ENCODE assay signal across 8 cellular contexts in the genomic region with DNA sequence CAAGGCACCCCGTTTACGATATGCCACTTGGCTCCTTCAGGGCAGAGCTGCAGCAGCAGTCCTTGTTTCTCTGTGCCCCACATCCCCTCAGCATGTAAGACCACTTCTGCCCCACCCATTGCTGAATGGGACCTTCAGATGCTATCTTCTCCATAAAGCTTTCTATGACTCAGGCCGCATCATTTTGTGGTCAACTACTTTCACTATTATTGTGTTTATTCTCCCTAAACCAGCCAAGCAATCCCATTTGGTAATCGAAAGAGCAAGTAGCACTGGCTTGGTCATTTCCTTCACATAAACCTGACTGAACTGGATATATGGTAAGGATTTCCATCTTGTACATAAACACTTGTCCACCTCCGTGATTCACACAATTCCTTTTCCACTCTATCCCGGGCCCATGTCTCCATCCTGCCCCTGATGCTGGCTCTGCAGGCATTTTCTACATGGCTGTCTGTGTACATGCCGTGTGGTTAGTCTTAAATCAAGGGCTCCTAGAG. TPM values are rescaled to one million over a fixed set of nuclear protein-coding genes. Genes with fewer than 3 reads are reported as not detected.
A peak's percentile ranks its signal among the peaks of the same experiment; 100 is the strongest.
DNase-seq lines count a peak whose midpoint lies in the region; ATAC-seq and TF ChIP-seq lines count a peak whose summit lies in the region.

No MANE protein-coding gene starts in this region.

- ATAC-seq in GM21360 (IDR thresholded peaks at IDR 0.05; ENCODE audit: unreplicated experiment), result peak; percentile 67
- no peak for ATAC-seq in left lobe of liver

- in situ Hi-C loops in transverse colon (cut with MboI; ENCODE audit: low pct_ligation_motif_present in 1 of 4, low pct_unique_long_range_greater_than_20kb in 1 of 4, low sequenced_read_pairs in 3 of 4), result no loop called here

- no peaks in the 10 kb centered on the region for H4K20me1 ChIP-seq in BLaER1 treated with 17β-estradiol and CSF1 and Interleukin-3, amounts not matched to agents 10 nM and 100 nM

- H3K4me1 ChIP-seq in BLaER1 treated with 17β-estradiol and CSF1 and Interleukin-3, amounts not matched to agents 10 nM and 100 nM, result peaks cover 68 to 97% (median 91%) of the 10 kb centered on the region in 10 experiments
- H3K4me1 ChIP-seq in transverse colon (peaks cover 8 to 48% (median 31%) of the 10 kb centered on the region in 4 donors), tibial nerve (peaks cover 0 to 14% (median 10%) of the 10 kb centered on the region in 4 donors)

- peak; percentile 57 for DNase-seq in HT-29 (ENCODE audit: low spot score)
- DNase-seq in amniotic stem cell (lab: John Stamatoyannopoulos, UW), result peak; percentile 23
- DNase-seq in transverse colon, result no peak
- no peak for DNase-seq in tibial nerve (ENCODE audit: low spot score in 2 of 2)
- no peak for DNase-seq in left lobe of liver (ENCODE audit: low spot score)
- DNase-seq in ecto neural progenitor cell (ENCODE audit: low spot score), result no peak

- H3K36me3 ChIP-seq in BLaER1 treated with 17β-estradiol and CSF1 and Interleukin-3, amounts not matched to agents 10 nM and 100 nM, result no peaks in the 10 kb centered on the region
- H3K36me3 ChIP-seq in transverse colon, result no peaks in the 10 kb centered on the region
- H3K36me3 ChIP-seq in tibial nerve, result no peaks in the 10 kb centered on the region

- H3K4me2 ChIP-seq in BLaER1 treated with 17β-estradiol and CSF1 and Interleukin-3, amounts not matched to agents 10 nM and 100 nM, result peak overlapping the region; percentile 82 to 94 (median 89)

- peak overlapping the region in 10 of 11 experiments; percentile 16 to 75 (median 67); a peak in 18 of 22 replicates for H3K27ac ChIP-seq in BLaER1 treated with 17β-estradiol and CSF1 and Interleukin-3, amounts not matched to agents 10 nM and 100 nM
- H3K27ac ChIP-seq in transverse colon, result peak overlapping the region; percentile 21 to 66 (median 65)
- no peak overlapping the region for H3K27ac ChIP-seq in tibial nerve

- TF ChIP-seq EP300 in transverse colon (IDR thresholded peaks at IDR 0.05; ENCODE audit: low read depth) (no peak), tibial nerve (IDR thresholded peaks at IDR 0.05) (no peak)

- peaks cover 0 to 13% (median 0%) of the 10 kb centered on the region in 11 experiments; a peak in 1 of 22 replicates for H3K9me3 ChIP-seq in BLaER1 treated with 17β-estradiol and CSF1 and Interleukin-3, amounts not matched to agents 10 nM and 100 nM (replicated peaks in 1 of 11)
- H3K9me3 ChIP-seq in transverse colon (no peaks in the 10 kb centered on the region), tibial nerve (no peaks in the 10 kb centered on the region)

- H3K4me3 ChIP-seq in BLaER1 treated with 17β-estradiol and CSF1 and Interleukin-3, amounts not matched to agents 10 nM and 100 nM, result no peak overlapping the region
- H3K4me3 ChIP-seq in transverse colon, result no peak overlapping the region
- H3K4me3 ChIP-seq in tibial nerve, result no peak overlapping the region

- no peak for TF ChIP-seq POLR2A in transverse colon (IDR thresholded peaks at IDR 0.05)
- no peak for TF ChIP-seq POLR2A in tibial nerve (IDR thresholded peaks at IDR 0.05)

- TF ChIP-seq CTCF in transverse colon (IDR thresholded peaks at IDR 0.05) (no peak), tibial nerve (IDR thresholded peaks at IDR 0.05) (no peak)

- WGBS in transverse colon (ENCODE audit: low coverage in 1 of 2), 2 donors, result 49 to 56% methylated on average over 5 to 7 of the region's 7 CpGs
- 75 to 76% methylated on average over 7 of the region's 7 CpGs for WGBS in tibial nerve, 2 donors

- H3K27me3 ChIP-seq in BLaER1 treated with 17β-estradiol and CSF1 and Interleukin-3, amounts not matched to agents 10 nM and 100 nM, result no peaks in the 10 kb centered on the region
- H3K27me3 ChIP-seq in transverse colon, result no peaks in the 10 kb centered on the region
- H3K27me3 ChIP-seq in tibial nerve, result no peaks in the 10 kb centered on the region

- intact Hi-C loops in transverse colon (cut with DNase I; ENCODE audit: low total_unique reads), result no loop called here

- peak overlapping the region in 5 of 11 experiments; percentile 7 to 53 (median 35); a peak in 5 of 22 replicates for H3K9ac ChIP-seq in BLaER1 treated with 17β-estradiol and CSF1 and Interleukin-3, amounts not matched to agents 10 nM and 100 nM

RNA-seq across cellular contexts. Expression of a gene that starts 25.7 kb away (rescaled TPM):
- not detected in 2 replicates for total RNA-seq in HT-29 (2014; rRNA removed; shearing (Covaris generic))
- total RNA-seq in transverse colon (1 to 10 TPM in 2 of 4 donors, under 1 TPM in 1, not detected in 1; 0.48 to 8.2 (median 2.6) TPM), tibial nerve (10 to 100 TPM; 11.2 to 18.4 (median 14.7) TPM), left lobe of liver (202 TPM)

Comparison
In these comparisons a context has a peak if more than half of its experiments do, and no peak if none do; other contexts are left out.
1. H3K27ac ChIP-seq: peak in BLaER1 treated with 17β-estradiol and CSF1 and Interleukin-3, amounts not matched to agents 10 nM and 100 nM (10 of 11) and transverse colon (4 of 4); none in tibial nerve (0 of 4).
2. DNase-seq: peak in HT-29 (single experiment) and amniotic stem cell (single experiment); none in transverse colon (single experiment), tibial nerve (0 of 2), left lobe of liver (single experiment) and ecto neural progenitor cell (single experiment).
3. RNA of a gene that starts 25.7 kb away (total RNA-seq): 202 TPM in left lobe of liver (single experiment); 11.2 to 18.4 TPM in tibial nerve, 0.48 to 8.2 TPM in transverse colon and not detected in HT-29; every median in the first group is over 10 times any median in the second.